12 cellular contexts compared by ENCODE assay signal in the genomic region with DNA sequence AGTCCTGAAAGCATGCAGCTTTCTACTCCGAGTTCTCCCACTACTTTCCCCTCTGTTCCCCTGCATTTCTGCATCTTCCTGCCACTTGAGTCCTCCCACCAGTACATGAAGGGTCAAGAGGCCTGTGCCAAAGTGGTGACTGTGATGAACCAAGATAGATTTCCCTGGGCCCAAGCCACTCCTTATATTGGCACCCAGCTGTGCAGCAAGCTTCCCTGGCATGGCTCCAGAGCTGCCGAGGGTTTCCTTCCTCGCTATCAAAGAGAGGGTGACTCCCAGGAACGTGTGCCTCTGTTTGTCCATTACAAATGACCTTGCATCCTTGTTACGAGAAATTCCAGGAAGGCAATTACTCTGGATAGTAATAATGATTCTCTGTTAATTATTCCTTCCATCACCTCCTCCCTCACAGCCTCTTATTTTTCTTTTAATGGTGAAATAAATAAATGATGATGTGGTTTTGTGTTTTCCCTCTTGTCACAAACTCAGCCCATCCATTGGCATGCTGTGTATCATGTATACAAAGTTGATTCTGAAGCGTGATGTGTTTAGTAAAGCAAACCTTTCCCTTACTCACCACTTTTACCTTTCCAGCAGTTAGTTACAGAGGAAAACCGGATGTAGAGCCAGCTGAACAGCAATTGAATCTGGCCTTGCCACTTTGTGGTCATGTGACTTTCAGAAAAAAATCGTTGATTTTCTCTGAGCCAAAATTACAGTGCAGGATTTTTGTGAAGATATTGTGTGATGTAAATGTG. TPM values are rescaled to one million over a fixed set of nuclear protein-coding genes. Genes with fewer than 3 reads are reported as not detected.
DNase-seq lines count a peak whose midpoint lies in the region; ATAC-seq, FAIRE-seq and TF ChIP-seq lines count a peak whose summit lies in the region.
"Had no signal": no experiment of that assay in that cellular context is flagged by ENCODE, and none has a peak within 500 bp of the region (broad histone marks: within the 10 kb centered on the region; RNA-seq: fewer than 3 reads in every experiment).

No MANE protein-coding gene starts in this region.

- no peak for FAIRE-seq in bronchial epithelial cell (lab: Jason Lieb, UNC)

- H3K4me3 ChIP-seq in bronchial epithelial cell (ENCODE audit: low read depth, low read length) (no peak overlapping the region), tibial artery (no peak overlapping the region)

- peak; percentile 91 for ATAC-seq in left colon
- ATAC-seq in HG02885 (IDR thresholded peaks at IDR 0.05; ENCODE audit: poor library complexity, unreplicated experiment): no peak
- no peak for ATAC-seq in GM21737 (IDR thresholded peaks at IDR 0.05; ENCODE audit: unreplicated experiment)
- no peak for ATAC-seq in HG03095 (IDR thresholded peaks at IDR 0.05; ENCODE audit: unreplicated experiment)
- ATAC-seq: activated T-cell treated with anti-CD3 and anti-CD28 coated beads, Interleukin-2, amount 50 U/mL, for 4 hours; T-helper 17 cell had no signal

- peak overlapping the region; percentile 52 to 64 for H3K27ac ChIP-seq in tibial artery

- H3K36me3 ChIP-seq in bronchial epithelial cell (ENCODE audit: control insufficient read depth, insufficient read depth, low read length): no peaks in the 10 kb centered on the region
- H3K36me3 ChIP-seq in tibial artery: peaks cover 0 to 6% (median 0%) of the 10 kb centered on the region in 3 donors

- TF ChIP-seq CTCF in bronchial epithelial cell (IDR thresholded peaks at IDR 0.05; ENCODE audit: insufficient read depth, low read length, severe bottlenecking) (no peak), tibial artery (IDR thresholded peaks at IDR 0.05) (no peak)

- no peaks in the 10 kb centered on the region for H3K9me3 ChIP-seq in tibial artery

- H3K4me1 ChIP-seq in tibial artery: peaks cover 0 to 70% (median 43%) of the 10 kb centered on the region in 4 donors

- intact Hi-C loops in left colon (cut with DNase I, micrococcal nuclease) (loop anchor here in 1 of 2 donors (5.0 kb wide), 1 partner anchor 67 kb away; no protein-coding TSS in a partner anchor), tibial artery (cut with DNase I; ENCODE audit: low total_unique reads) (loop anchor here (5.0 to 10.0 kb wide), 2 partner anchors 72 to 690 kb away; no protein-coding TSS in a partner anchor)

- peak; percentile 42 to 68 (median 45) for DNase-seq in NCI-H1417 (lab: John Stamatoyannopoulos, UW)
- no peak for DNase-seq in NCI-H1417 treated with DMSO at 0.1 percent for 48 hours (lab: John Stamatoyannopoulos, UW)
- DNase-seq in bronchial epithelial cell (ENCODE audit: low read depth): peak; percentile 72
- peak; percentile 87 for DNase-seq in left colon
- peak; percentile 32 to 78 for DNase-seq in tibial artery
- DNase-seq: activated T-cell treated with anti-CD3 and anti-CD28 coated beads, Interleukin-2, amount 50 U/mL, for 4 hours; NCI-H2107; T-helper 17 cell had no signal

- H3K27me3 ChIP-seq in bronchial epithelial cell (ENCODE audit: control insufficient read depth, insufficient read depth, low read length) (no peaks in the 10 kb centered on the region), tibial artery (no peaks in the 10 kb centered on the region)

RNA-seq across cellular contexts. Expression of gene SRSF8, which starts 8.3 kb away (rescaled TPM):
- total RNA-seq in bronchial epithelial cell (13.4 and 17.5 TPM in 2 replicates), left colon (10 to 100 TPM; 42.8 to 52.7 TPM)

RNA-seq across cellular contexts. Expression of gene ENDOD1, which starts 14.7 kb away (rescaled TPM):
- total RNA-seq in bronchial epithelial cell (41.1 and 44.8 TPM in 2 replicates), left colon (100 to 1,000 TPM in 1 of 2 donors, 10 to 100 TPM in 1; 98.9 to 108 TPM)

RNA-seq across cellular contexts. Expression of gene KDM4F, which starts 25.8 kb away (rescaled TPM):
- total RNA-seq in bronchial epithelial cell (not detected in 2 replicates), left colon (not detected)
- total RNA-seq: A172; activated T-cell treated with anti-CD3 and anti-CD28 coated beads, Interleukin-2, amount 50 U/mL, for 4 hours; T-helper 17 cell had no signal

RNA-seq across cellular contexts. Expression of gene KDM4E, which starts 49.9 kb away (rescaled TPM):
- total RNA-seq in bronchial epithelial cell (not detected in 2 replicates), left colon (not detected)
- total RNA-seq: A172; activated T-cell treated with anti-CD3 and anti-CD28 coated beads, Interleukin-2, amount 50 U/mL, for 4 hours; T-helper 17 cell had no signal
